ENCODE assay signal across 1 cellular context in the genomic region with DNA sequence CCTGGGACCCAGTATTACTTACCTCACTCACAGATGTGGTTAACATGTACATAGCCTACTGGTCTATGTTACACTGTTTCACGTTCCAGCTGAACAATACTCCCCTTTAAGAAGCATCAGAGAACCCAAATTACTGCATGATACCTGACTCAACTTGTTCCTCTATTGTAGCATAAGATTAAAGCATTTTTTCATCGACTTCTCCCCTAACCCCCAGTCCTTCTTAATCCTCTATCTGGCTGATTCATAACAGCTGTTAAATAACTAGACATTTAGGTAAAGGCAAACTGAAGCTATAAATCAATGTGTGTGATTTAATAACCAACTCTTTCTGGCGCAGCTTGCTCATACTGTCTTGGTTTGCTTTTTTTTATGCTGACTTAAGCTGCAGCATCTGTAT.
TF ChIP-seq lines count a peak whose summit lies in the region.

No MANE protein-coding gene starts in this region.

TF ChIP-seq in HCT116, 20 proteins besides CTCF, POLR2A, EP300 and RAD21 (continued from another document):
- peak; percentile 77 for TF ChIP-seq SP1 (IDR thresholded peaks at IDR 0.05; ENCODE audit: low read depth)
- peak; percentile 50; the same call in 1 of the 2 replicates for TF ChIP-seq FOSL1 (IDR thresholded peaks at IDR 0.05; ENCODE audit: low read depth)
